Comparison of ENCODE assay signal across 8 cellular contexts in the genomic region with DNA sequence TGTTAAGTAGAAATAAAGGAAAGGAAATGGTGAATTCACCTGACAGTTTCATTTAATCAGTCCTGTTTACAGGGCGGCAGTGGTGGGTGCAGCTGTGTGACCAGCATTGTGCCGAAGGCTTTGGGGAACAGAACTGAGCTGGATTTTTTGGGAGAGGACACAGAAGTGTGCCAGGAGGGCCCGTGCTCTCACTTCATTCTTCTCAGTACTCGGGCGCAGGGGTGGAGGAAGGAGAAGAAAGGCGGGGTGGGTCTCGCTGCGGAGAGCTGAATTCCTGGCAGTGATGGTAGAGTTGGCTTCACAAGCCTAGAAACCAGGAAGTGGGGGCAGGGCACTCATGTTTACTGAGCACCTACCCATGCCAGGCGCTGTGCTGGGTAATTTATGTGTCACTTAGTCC.
DNase-seq lines count a peak whose midpoint lies in the region; ATAC-seq and TF ChIP-seq lines count a peak whose summit lies in the region.

No MANE protein-coding gene starts in this region.

- H3K36me3 ChIP-seq in muscle layer of colon (ENCODE audit: insufficient read depth, low read length) = no peaks in the 10 kb centered on the region

- POLR2A ChIA-PET in HEK293T (lab: Yijun Ruan, JAX) = no interaction called here

- DNase-seq in DMS153 treated with DMSO at 0.1 percent for 48 hours (lab: John Stamatoyannopoulos, UW; ENCODE audit: unreplicated experiment) (peak; percentile 6), HEK293T (ENCODE audit: extremely low spot score) (no peak), AG08396 (ENCODE audit: low spot score) (no peak)
- DNase-seq in stimulated activated naive CD4-positive, alpha-beta T cell (lab: John Stamatoyannopoulos, UW) = peak; percentile 69 to 91 (median 84)

- H3K27me3 ChIP-seq in muscle layer of colon (ENCODE audit: control insufficient read depth in 1 of 2, insufficient read depth in 2 of 2, low read length in 2 of 2) = no peaks in the 10 kb centered on the region

- ATAC-seq in HG03439 (IDR thresholded peaks at IDR 0.05; ENCODE audit: unreplicated experiment) = peak; percentile 39
- ATAC-seq in activated CD4-positive, CD25-positive, alpha-beta regulatory T cell treated with anti-CD3 and anti-CD28 coated beads, Interleukin-2, amount 50 U/mL, for 24 hours = peak; percentile 83 to 84

- peaks cover 33% of the 10 kb centered on the region for H3K4me1 ChIP-seq in muscle layer of colon (ENCODE audit: insufficient read depth, low read length)

- H3K9me3 ChIP-seq in muscle layer of colon (ENCODE audit: low read length) = no peaks in the 10 kb centered on the region

- CTCF ChIA-PET in HEK293T (lab: Yijun Ruan, JAX) = interaction anchor here (0.6 kb wide), 1 partner anchor 373 kb away, joined by 3 read pairs; no protein-coding TSS in a partner anchor

- H3K27ac ChIP-seq in cingulate gyrus (ENCODE audit: low read depth, low read length) (peak overlapping the region; percentile 51), muscle layer of colon (ENCODE audit: low read depth, low read length) (peak overlapping the region; percentile 28)

- H3K9ac ChIP-seq in muscle layer of colon (ENCODE audit: low read length) = no peak overlapping the region

- no peak overlapping the region for H3K4me3 ChIP-seq in muscle layer of colon (ENCODE audit: low read depth in 1 of 2, low read length in 2 of 2)

TF ChIP-seq in HEK293T, 16 proteins besides CTCF, POLR2A, EP300 and RAD21:
- no peak for TF ChIP-seq HDGF (IDR thresholded peaks at IDR 0.05; ENCODE audit: borderline replicate concordance)
- no peak for TF ChIP-seq BHLHE40 (IDR thresholded peaks at IDR 0.05; ENCODE audit: borderline replicate concordance)
- no peak for TF ChIP-seq CTBP1 (IDR thresholded peaks at IDR 0.05; ENCODE audit: borderline replicate concordance)
- TF ChIP-seq ARNT (IDR thresholded peaks at IDR 0.05) = no peak
- no peak for TF ChIP-seq PKNOX1 (IDR thresholded peaks at IDR 0.05)
- no peak for TF ChIP-seq SUZ12 (IDR thresholded peaks at IDR 0.05)
- TF ChIP-seq FOXA1 (IDR thresholded peaks at IDR 0.05) = no peak
- TF ChIP-seq FOXK2 (IDR thresholded peaks at IDR 0.05) = no peak
- no peak for TF ChIP-seq FOXM1 (IDR thresholded peaks at IDR 0.05; ENCODE audit: borderline replicate concordance)
- TF ChIP-seq SP1 (IDR thresholded peaks at IDR 0.05) = no peak
- TF ChIP-seq L3MBTL2 (conservative IDR thresholded peaks at IDR 0.05) = no peak
TF ChIP-seq in HEK293T: peak in this region for 0.

Comparison
In these comparisons a context has a peak if more than half of its experiments do, and no peak if none do; other contexts are left out.
1. DNase-seq: peak in DMS153 treated with DMSO at 0.1 percent for 48 hours (single experiment) and stimulated activated naive CD4-positive, alpha-beta T cell (6 of 6); none in HEK293T (single experiment) and AG08396 (single experiment).